In genomic region chr5:158117467-158118165, GRCh38 we compare ENCODE assay signal across 24 cellular contexts.
A peak's percentile ranks its signal among the peaks of the same experiment; 100 is the strongest.
DNase-seq lines count a peak whose midpoint lies in the region; ATAC-seq and TF ChIP-seq lines count a peak whose summit lies in the region.
"Had no signal": no experiment of that assay in that cellular context is flagged by ENCODE, and none has a peak within 500 bp of the region (broad histone marks: within the 10 kb centered on the region; RNA-seq: fewer than 3 reads in every experiment).

No MANE protein-coding gene starts in this region.

- DNase-seq in Right ventricle myocardium superior (no peak), right atrium auricular region (ENCODE audit: low spot score) (no peak), amniotic epithelial cell (ENCODE audit: low read depth) (peak; percentile 54), iris pigment epithelial cell (ENCODE audit: low read depth) (peak; percentile 89), NCI-H226 (no peak), SW 1271 (lab: John Stamatoyannopoulos, UW) (no peak), left lobe of liver (ENCODE audit: low spot score) (no peak), NCI-H2227 (lab: John Stamatoyannopoulos, UW; ENCODE audit: unreplicated experiment) (no peak)
- DNase-seq: CD8-positive, alpha-beta T cell; effector CD4-positive, alpha-beta T cell; foreskin keratinocyte; H7; heart right ventricle; KBM-7; kidney glomerular epithelial cell; NCI-H1092 treated with DMSO at 0.1 percent for 48 hours; NCI-H187; PC-3; psoas muscle; SHP77 treated with DMSO at 0.1 percent for 48 hours; T1000 had no signal

- H3K4me1 ChIP-seq in right atrium auricular region, result no peaks in the 10 kb centered on the region
- H3K4me1 ChIP-seq: foreskin keratinocyte, psoas muscle had no signal

- TF ChIP-seq CTCF in right atrium auricular region (IDR thresholded peaks at IDR 0.05), result no peak

- H3K27ac ChIP-seq in right atrium auricular region, result no peak overlapping the region
- H3K27ac ChIP-seq: foreskin keratinocyte, heart right ventricle, HL-60, psoas muscle had no signal

- no peaks in the 10 kb centered on the region for H3K27me3 ChIP-seq in right atrium auricular region

- no peaks in the 10 kb centered on the region for H3K36me3 ChIP-seq in right atrium auricular region
- H3K36me3 ChIP-seq: heart right ventricle had no signal

- H3K4me3 ChIP-seq in right atrium auricular region, result no peak overlapping the region
- H3K4me3 ChIP-seq: heart right ventricle, psoas muscle had no signal

- H3K9me3 ChIP-seq in right atrium auricular region, result no peaks in the 10 kb centered on the region
- H3K9me3 ChIP-seq: heart right ventricle, psoas muscle had no signal

- ATAC-seq in Right ventricle myocardium superior (ENCODE audit: poor library complexity) (peak; percentile 48), left lobe of liver (no peak)
- ATAC-seq: CD8-positive, alpha-beta T cell; foreskin keratinocyte; natural killer cell treated with Interleukin-12 subunit alpha and Interleukin-12 subunit beta and Interleukin-15 and Interleukin-18, amount 100 ng/mL, for 72 hours; PC-3; stimulated activated memory B cell treated with anti-CD40 and anti-IgM and Interleukin-4, amounts not matched to agents 10 μg/mL and 1 μg/mL and 100 μg/mL, for 72 hours had no signal

- intact Hi-C loops in Right ventricle myocardium superior (cut with DNase I), result no loop called here

Comparison
In these comparisons a context has a peak if more than half of its experiments do, and no peak if none do; other contexts are left out.
1. DNase-seq: peak in amniotic epithelial cell (single experiment) and iris pigment epithelial cell (single experiment); none in Right ventricle myocardium superior (single experiment), right atrium auricular region (single experiment), NCI-H226 (single experiment), SW 1271 (0 of 2), left lobe of liver (single experiment) and NCI-H2227 (single experiment).